15 cellular contexts compared by ENCODE assay signal in genomic region chr1:201849372-201850052, GRCh38. TPM values are rescaled to one million over a fixed set of nuclear protein-coding genes. Genes with fewer than 3 reads are reported as not detected.
DNase-seq lines count a peak whose midpoint lies in the region; ATAC-seq, FAIRE-seq and TF ChIP-seq lines count a peak whose summit lies in the region.
"Had no signal": no experiment of that assay in that cellular context is flagged by ENCODE, and none has a peak within 500 bp of the region (broad histone marks: within the 10 kb centered on the region; RNA-seq: fewer than 3 reads in every experiment).

No MANE protein-coding gene starts in this region.

- H3K4me1 Mint-ChIP-seq in activated CD4-positive, alpha-beta T cell treated with anti-CD3 and anti-CD28 coated beads, Interleukin-2, amount 10 ng/mL, durations not matched to agents 7 days and 5 days: peaks cover 5% of the 10 kb centered on the region

- no peak overlapping the region for H3K9ac ChIP-seq in HUES48 (ENCODE audit: low read depth, low read length)
- no peak overlapping the region for H3K9ac ChIP-seq in smooth muscle cell (ENCODE audit: low read depth)

- no peak overlapping the region for H3K4me3 Mint-ChIP-seq in activated CD4-positive, alpha-beta T cell treated with anti-CD3 and anti-CD28 coated beads, Interleukin-2, amount 10 ng/mL, durations not matched to agents 7 days and 5 days
- H3K4me3 Mint-ChIP-seq: CD4-positive, CD25-positive, alpha-beta regulatory T cell; dendritic cell treated with granulocyte-macrophage colony-stimulating factor and Interleukin-4, amounts not matched to agents 40 ng/mL and 50 ng/mL, for 4 days had no signal

- 53 to 60% methylated on average over 2 of the region's 2 CpGs for WGBS in gastroesophageal sphincter (ENCODE audit: low coverage in 1 of 2), 2 donors
- WGBS in smooth muscle cell (ENCODE audit: low lambda C conversion rate): 94% methylated on average over 2 of the region's 2 CpGs

- H2AFZ ChIP-seq in smooth muscle cell (ENCODE audit: low read depth): no peak overlapping the region

- CTCF ChIA-PET in activated CD4-positive, alpha-beta T cell treated with anti-CD3 and anti-CD28 coated beads, Interleukin-2, amount 10 ng/mL, durations not matched to agents 7 days and 5 days (lab: Charles Lee): interaction anchor here (1.0 to 1.5 kb wide), 4 partner anchors 20 to 123 kb away, joined by 3 read pairs; no protein-coding TSS in a partner anchor

- H3K36me3 ChIP-seq in HUES48 (ENCODE audit: control insufficient read depth, insufficient read depth, low read length): peaks cover 78% of the 10 kb centered on the region
- H3K36me3 ChIP-seq in ascending aorta: peaks cover 32 to 35% of the 10 kb centered on the region in 2 donors
- peaks cover 2 to 63% of the 10 kb centered on the region in 2 donors for H3K36me3 ChIP-seq in gastroesophageal sphincter
- peaks cover 24% of the 10 kb centered on the region for H3K36me3 ChIP-seq in smooth muscle cell (ENCODE audit: low read depth)

- intact Hi-C loops in ascending aorta (cut with DNase I): loop anchor here (1.0 kb wide), 1 partner anchor 20 kb away; the partner anchor contains the start of gene IPO9

- DNase-seq in ascending aorta (ENCODE audit: low spot score in 2 of 2) (no peak), smooth muscle cell (lab: John Stamatoyannopoulos, UW; ENCODE audit: unreplicated experiment) (no peak), G401 (ENCODE audit: low spot score) (no peak), NCI-H226 (no peak), RCC 7860 (ENCODE audit: low spot score) (no peak)
- DNase-seq in activated CD4-positive, alpha-beta T cell treated with anti-CD3 and anti-CD28 coated beads, Interleukin-2, amount 10 ng/mL, durations not matched to agents 7 days and 5 days: no peak
- DNase-seq: activated CD4-positive, alpha-beta T cell treated with anti-CD3 and anti-CD28 coated beads, Interleukin-2, amount 50 U/mL, for 1 hour; CD4-positive, CD25-positive, alpha-beta regulatory T cell; KG1; left colon; NCI-H1930; SW 1271 had no signal

- no peaks in the 10 kb centered on the region for H3K9me3 ChIP-seq in HUES48 (ENCODE audit: control insufficient read depth, insufficient read depth, low read length)
- H3K9me3 ChIP-seq in ascending aorta: no peaks in the 10 kb centered on the region
- H3K9me3 ChIP-seq in gastroesophageal sphincter: no peaks in the 10 kb centered on the region
- H3K9me3 ChIP-seq in smooth muscle cell (replicated peaks; ENCODE audit: low read depth): no peaks in the 10 kb centered on the region

- in situ Hi-C loops in G401 (cut with HindIII; ENCODE audit: low sequenced_read_pairs): no loop called here

- no peak for TF ChIP-seq POLR2A in gastroesophageal sphincter (IDR thresholded peaks at IDR 0.05)

- no peak overlapping the region for H3K27ac Mint-ChIP-seq in activated CD4-positive, alpha-beta T cell treated with anti-CD3 and anti-CD28 coated beads, Interleukin-2, amount 10 ng/mL, durations not matched to agents 7 days and 5 days
- H3K27ac Mint-ChIP-seq: dendritic cell treated with granulocyte-macrophage colony-stimulating factor and Interleukin-4, amounts not matched to agents 40 ng/mL and 50 ng/mL, for 4 days had no signal

- H4K20me1 ChIP-seq in smooth muscle cell (ENCODE audit: low read depth): peaks cover 43% of the 10 kb centered on the region

- FAIRE-seq in RCC 7860 (lab: Jason Lieb, UNC): no peak

- H3K27ac ChIP-seq in HUES48 (ENCODE audit: low read depth, low read length): peak overlapping the region; percentile 52
- H3K27ac ChIP-seq in ascending aorta: peak overlapping the region; percentile 65 to 83
- H3K27ac ChIP-seq in gastroesophageal sphincter: peak overlapping the region in 3 of 4 donors; percentile 67 to 74 (median 72)
- peak overlapping the region; percentile 65 for H3K27ac ChIP-seq in smooth muscle cell (ENCODE audit: low read depth)

- POLR2A ChIA-PET in activated CD4-positive, alpha-beta T cell treated with anti-CD3 and anti-CD28 coated beads, Interleukin-2, amount 10 ng/mL, durations not matched to agents 7 days and 5 days (lab: Charles Lee): no interaction called here

- H3K27me3 ChIP-seq in HUES48 (ENCODE audit: control insufficient read depth, insufficient read depth, low read length) (no peaks in the 10 kb centered on the region), ascending aorta (no peaks in the 10 kb centered on the region), gastroesophageal sphincter (no peaks in the 10 kb centered on the region), smooth muscle cell (ENCODE audit: low read depth) (no peaks in the 10 kb centered on the region)

- TF ChIP-seq EP300 in gastroesophageal sphincter (IDR thresholded peaks at IDR 0.05): no peak

- H3K4me1 ChIP-seq in HUES48 (ENCODE audit: control insufficient read depth, insufficient read depth, low read length) (no peaks in the 10 kb centered on the region), ascending aorta (peaks cover 4 to 32% of the 10 kb centered on the region in 2 donors), gastroesophageal sphincter (peaks cover 4 to 28% (median 8%) of the 10 kb centered on the region in 3 donors), smooth muscle cell (ENCODE audit: low read depth) (no peaks in the 10 kb centered on the region)

- no peak overlapping the region for H3K4me3 ChIP-seq in HUES48 (ENCODE audit: low read depth, low read length)
- H3K4me3 ChIP-seq in ascending aorta: no peak overlapping the region
- H3K4me3 ChIP-seq in gastroesophageal sphincter: no peak overlapping the region
- H3K4me3 ChIP-seq in smooth muscle cell: no peak overlapping the region

- H3K36me3 Mint-ChIP-seq in activated CD4-positive, alpha-beta T cell treated with anti-CD3 and anti-CD28 coated beads, Interleukin-2, amount 10 ng/mL, durations not matched to agents 7 days and 5 days (ENCODE audit: low read depth): peaks cover 38% of the 10 kb centered on the region

- H3K79me2 ChIP-seq in smooth muscle cell (ENCODE audit: low read depth): peaks cover 30% of the 10 kb centered on the region

- TF ChIP-seq CTCF in ascending aorta (IDR thresholded peaks at IDR 0.05) (no peak), gastroesophageal sphincter (IDR thresholded peaks at IDR 0.05) (no peak), smooth muscle cell (IDR thresholded peaks at IDR 0.05; ENCODE audit: borderline replicate concordance, insufficient read depth, poor library complexity, severe bottlenecking) (no peak)

- no peaks in the 10 kb centered on the region for H3K9me3 Mint-ChIP-seq in activated CD4-positive, alpha-beta T cell treated with anti-CD3 and anti-CD28 coated beads, Interleukin-2, amount 10 ng/mL, durations not matched to agents 7 days and 5 days
- H3K9me3 Mint-ChIP-seq: CD4-positive, CD25-positive, alpha-beta regulatory T cell; dendritic cell treated with granulocyte-macrophage colony-stimulating factor and Interleukin-4, amounts not matched to agents 40 ng/mL and 50 ng/mL, for 4 days had no signal

- no peak overlapping the region for H3K4me2 ChIP-seq in smooth muscle cell

- no peaks in the 10 kb centered on the region for H3K27me3 Mint-ChIP-seq in activated CD4-positive, alpha-beta T cell treated with anti-CD3 and anti-CD28 coated beads, Interleukin-2, amount 10 ng/mL, durations not matched to agents 7 days and 5 days
- H3K27me3 Mint-ChIP-seq: CD4-positive, CD25-positive, alpha-beta regulatory T cell; dendritic cell treated with granulocyte-macrophage colony-stimulating factor and Interleukin-4, amounts not matched to agents 40 ng/mL and 50 ng/mL, for 4 days had no signal

- H3F3A ChIP-seq in smooth muscle cell (ENCODE audit: low read depth): no peaks in the 10 kb centered on the region

- ATAC-seq in gastroesophageal sphincter: peak; percentile 31
- ATAC-seq: left colon had no signal

RNA-seq across cellular contexts. Expression of gene IPO9, which starts 20.6 kb away (rescaled TPM):
- total RNA-seq in ascending aorta (9.3 TPM), gastroesophageal sphincter (10 to 100 TPM; 21.6 to 30.7 (median 26.5) TPM), smooth muscle cell (24.9 and 25.4 TPM in 2 replicates)
- 43.6 and 53.5 TPM in 2 replicates for polyA plus RNA-seq in smooth muscle cell
- 22.9 and 32.7 TPM in 2 replicates for total RNA-seq in G401 (2014; rRNA removed; shearing (Covaris generic))
- 10 to 100 TPM; 47.9 to 52.4 TPM for total RNA-seq in activated CD4-positive, alpha-beta T cell treated with anti-CD3 and anti-CD28 coated beads, Interleukin-2, amount 10 ng/mL, durations not matched to agents 7 days and 5 days

RNA-seq across cellular contexts. Expression of gene SHISA4, which starts 39.2 kb away (rescaled TPM):
- 62.5 TPM for total RNA-seq in ascending aorta
- total RNA-seq in gastroesophageal sphincter: 10 to 100 TPM; 18.9 to 35.8 (median 29.3) TPM
- 23.1 and 30.1 TPM in 2 replicates for total RNA-seq in smooth muscle cell
- polyA plus RNA-seq in smooth muscle cell: 64.4 and 73.5 TPM in 2 replicates
- total RNA-seq in G401 (2014; rRNA removed; shearing (Covaris generic)): 0.31 and 4.2 TPM in 2 replicates
- total RNA-seq in activated CD4-positive, alpha-beta T cell treated with anti-CD3 and anti-CD28 coated beads, Interleukin-2, amount 10 ng/mL, durations not matched to agents 7 days and 5 days: under 1 TPM; 0.57 to 0.83 TPM
